Comparison of ENCODE assay signal across 25 cellular contexts in genomic region chr1:51071291-51071690, GRCh38. TPM values are rescaled to one million over a fixed set of nuclear protein-coding genes. Genes with fewer than 3 reads are reported as not detected.
DNase-seq lines count a peak whose midpoint lies in the region; ATAC-seq, FAIRE-seq and TF ChIP-seq lines count a peak whose summit lies in the region.
"Had no signal": no experiment of that assay in that cellular context is flagged by ENCODE, and none has a peak within 500 bp of the region (broad histone marks: within the 10 kb centered on the region; RNA-seq: fewer than 3 reads in every experiment).

No MANE protein-coding gene starts in this region.

- TF ChIP-seq CTCF in bronchial epithelial cell (IDR thresholded peaks at IDR 0.05; ENCODE audit: insufficient read depth, low read length, severe bottlenecking) (no peak), keratinocyte (optimal IDR thresholded peaks at IDR 0.05 in 1 of 3, IDR thresholded peaks at IDR 0.05 in 1 of 3, conservative IDR thresholded peaks at IDR 0.05 in 1 of 3; ENCODE audit: extremely low read depth in 1 of 3, insufficient read depth in 2 of 3, low read length in 3 of 3) (no peak)

- 22 to 25% methylated on average over 4 of the region's 4 CpGs for WGBS in GM23248 (ENCODE audit: low coverage in 1 of 2, low lambda C conversion rate in 2 of 2, missing lambda C conversion rate in 2 of 2), 2 experiments

- no peak overlapping the region for H3K9ac ChIP-seq in GM23248
- no peak overlapping the region for H3K9ac ChIP-seq in keratinocyte (ENCODE audit: control insufficient read depth, extremely low read depth, insufficient read depth, low read length)
- H3K9ac ChIP-seq: BLaER1 had no signal

- H3F3A ChIP-seq in GM23248 (ENCODE audit: insufficient read depth): peaks cover 21% of the 10 kb centered on the region

- H3K9me2 ChIP-seq in GM23248 (ENCODE audit: insufficient read depth): no peaks in the 10 kb centered on the region

- no peak overlapping the region for H2AFZ ChIP-seq in GM23248
- no peak overlapping the region for H2AFZ ChIP-seq in keratinocyte (ENCODE audit: control insufficient read depth, low read length)

- FAIRE-seq in bronchial epithelial cell (lab: Jason Lieb, UNC) (no peak), keratinocyte (lab: Jason Lieb, UNC) (no peak)
- FAIRE-seq: HepG2, K562 had no signal

- no peak overlapping the region for H3K4me3 Mint-ChIP-seq in activated naive CD8-positive, alpha-beta T cell treated with anti-CD3 and anti-CD28 coated beads, Interleukin-2, amount 50 U/mL, for 24 hours
- H3K4me3 Mint-ChIP-seq: CD4-positive, alpha-beta T cell had no signal

- H3K9me3 ChIP-seq in GM23248 (ENCODE audit: low read depth) (no peaks in the 10 kb centered on the region), keratinocyte (ENCODE audit: control insufficient read depth, low read depth, low read length) (no peaks in the 10 kb centered on the region)
- H3K9me3 ChIP-seq: BLaER1, MG63 had no signal

- no peak overlapping the region for H3K27ac Mint-ChIP-seq in activated naive CD8-positive, alpha-beta T cell treated with anti-CD3 and anti-CD28 coated beads, Interleukin-2, amount 50 U/mL, for 24 hours
- H3K27ac Mint-ChIP-seq: CD4-positive, alpha-beta T cell had no signal

- dilution Hi-C loops in keratinocyte (cut with MboI; ENCODE audit: extremely low pct_ligation_motif_present, low sequenced_read_pairs): no loop called here

- no peaks in the 10 kb centered on the region for H3K9me3 Mint-ChIP-seq in activated naive CD8-positive, alpha-beta T cell treated with anti-CD3 and anti-CD28 coated beads, Interleukin-2, amount 50 U/mL, for 24 hours
- H3K9me3 Mint-ChIP-seq: CD4-positive, alpha-beta T cell had no signal

- H3K4me1 ChIP-seq in GM23248 (ENCODE audit: insufficient read depth) (peaks cover 16% of the 10 kb centered on the region), keratinocyte (ENCODE audit: control insufficient read depth, extremely low read depth, insufficient read depth, low read length) (peaks cover 28% of the 10 kb centered on the region)
- H3K4me1 ChIP-seq: BLaER1 had no signal

- H3K4me2 ChIP-seq in GM23248 (ENCODE audit: unreplicated experiment): peak overlapping the region; percentile 46
- H3K4me2 ChIP-seq in keratinocyte (ENCODE audit: control insufficient read depth, extremely low read depth, insufficient read depth, low read depth, low read length): peak overlapping the region; percentile 52
- H3K4me2 ChIP-seq: BLaER1 had no signal

- no peaks in the 10 kb centered on the region for H3K36me3 Mint-ChIP-seq in activated naive CD8-positive, alpha-beta T cell treated with anti-CD3 and anti-CD28 coated beads, Interleukin-2, amount 50 U/mL, for 24 hours (ENCODE audit: low read depth)

- H3K79me2 ChIP-seq in GM23248 (ENCODE audit: insufficient read depth): no peaks in the 10 kb centered on the region
- H3K79me2 ChIP-seq in keratinocyte (ENCODE audit: control insufficient read depth, insufficient read depth, low read length): no peaks in the 10 kb centered on the region

- H3K4me1 Mint-ChIP-seq in activated naive CD8-positive, alpha-beta T cell treated with anti-CD3 and anti-CD28 coated beads, Interleukin-2, amount 50 U/mL, for 24 hours: no peaks in the 10 kb centered on the region

- ATAC-seq in activated naive CD8-positive, alpha-beta T cell treated with anti-CD3 and anti-CD28 coated beads, Interleukin-2, amount 50 U/mL, for 24 hours: no peak
- no peak for ATAC-seq in GM19328 (IDR thresholded peaks at IDR 0.05; ENCODE audit: unreplicated experiment)

- in situ Hi-C loops in GM23248 (cut with MboI): no loop called here

- no peaks in the 10 kb centered on the region for H3K9me1 ChIP-seq in keratinocyte (ENCODE audit: control insufficient read depth, extremely low read depth, insufficient read depth, low read length)

- no peaks in the 10 kb centered on the region for H4K20me1 ChIP-seq in GM23248 (ENCODE audit: insufficient read depth)
- no peaks in the 10 kb centered on the region for H4K20me1 ChIP-seq in keratinocyte (ENCODE audit: control insufficient read depth, extremely low read depth, insufficient read depth, low read length)
- H4K20me1 ChIP-seq: BLaER1 had no signal

- H3K4me3 ChIP-seq in GM23248: no peak overlapping the region
- H3K4me3 ChIP-seq in bronchial epithelial cell (ENCODE audit: low read depth, low read length): no peak overlapping the region
- peak overlapping the region in 1 of 3 experiments; percentile 27 for H3K4me3 ChIP-seq in keratinocyte (ENCODE audit: control insufficient read depth in 2 of 3, extremely low read depth in 1 of 3, insufficient read depth in 2 of 3, low read depth in 1 of 3, low read length in 3 of 3)
- H3K4me3 ChIP-seq: BLaER1, K562, MG63, SK-N-MC had no signal

- peaks cover 16% of the 10 kb centered on the region for H3K27me3 Mint-ChIP-seq in activated naive CD8-positive, alpha-beta T cell treated with anti-CD3 and anti-CD28 coated beads, Interleukin-2, amount 50 U/mL, for 24 hours

- DNase-seq in GM23248: peak; percentile 15
- peak; percentile 16 for DNase-seq in HT1080 (ENCODE audit: low read depth)
- DNase-seq in bronchial epithelial cell (ENCODE audit: low read depth): peak; percentile 55
- DNase-seq in keratinocyte (ENCODE audit: low read depth, low spot score): no peak
- DNase-seq in stimulated activated CD4-positive, alpha-beta T cell treated with anti-CD3 and anti-CD28 coated beads, Interleukin-4, amount 100 ng/mL, for 4 hours: no peak
- DNase-seq in activated naive CD8-positive, alpha-beta T cell treated with anti-CD3 and anti-CD28 coated beads, Interleukin-2, amount 50 U/mL, for 24 hours: no peak
- DNase-seq: CD4-positive, alpha-beta T cell; COR-L47; DMS79; GOT3; MG63; NCI-H1417; NCI-H2081 treated with DMSO at 0.1 percent for 48 hours; NCI-H446 treated with DMSO at 0.1 percent for 48 hours; NCI-H526 treated with DMSO at 0.1 percent for 48 hours; OCI-M1; SHP77 had no signal

- H3K27ac ChIP-seq in GM23248 (no peak overlapping the region), keratinocyte (ENCODE audit: control insufficient read depth, insufficient read depth, low read length) (no peak overlapping the region)
- H3K27ac ChIP-seq: BLaER1, SK-N-MC had no signal

- no peaks in the 10 kb centered on the region for H3K36me3 ChIP-seq in GM23248 (ENCODE audit: low read depth)
- no peaks in the 10 kb centered on the region for H3K36me3 ChIP-seq in bronchial epithelial cell (ENCODE audit: control insufficient read depth, insufficient read depth, low read length)
- no peaks in the 10 kb centered on the region for H3K36me3 ChIP-seq in keratinocyte (ENCODE audit: control insufficient read depth in 2 of 2, extremely low read depth in 1 of 2, insufficient read depth in 2 of 2, low read length in 2 of 2)
- H3K36me3 ChIP-seq: BLaER1, MG63 had no signal

- peaks cover 5% of the 10 kb centered on the region for H3K27me3 ChIP-seq in GM23248 (replicated peaks; ENCODE audit: insufficient read depth)
- no peaks in the 10 kb centered on the region for H3K27me3 ChIP-seq in bronchial epithelial cell (ENCODE audit: control insufficient read depth, insufficient read depth, low read length)
- no peaks in the 10 kb centered on the region for H3K27me3 ChIP-seq in keratinocyte (ENCODE audit: control insufficient read depth, extremely low read depth, insufficient read depth, low read length)
- H3K27me3 ChIP-seq: BLaER1, MG63 had no signal

RNA-seq across cellular contexts. Expression of gene C1orf185, which starts 30.7 kb away (rescaled TPM):
- not detected in 2 replicates for total RNA-seq in GM23248 (2014; rRNA removed; shearing (Covaris generic))
- not detected in 2 replicates for polyA plus RNA-seq in GM23248 (2016; fragmentation: Nextera tagmentation; extraction: Ambion mirVana)
- not detected in 2 replicates for total RNA-seq in HT1080 (2014; rRNA removed; shearing (Covaris generic))
- not detected in 2 replicates for polyA plus RNA-seq in HT1080 (2015; cell fraction: cytosol; rRNA removed)
- not detected in 2 replicates for polyA plus RNA-seq in HT1080 (2015; cell fraction: nucleus; rRNA removed)
- total RNA-seq in bronchial epithelial cell: not detected in 2 replicates
- not detected in 3 replicates for polyA plus RNA-seq in keratinocyte
- not detected for polyA plus RNA-seq in keratinocyte (2011; ENCODE audit: low read depth)
- polyA plus RNA-seq in keratinocyte (2011; cell fraction: cytosol; rRNA removed): not detected in 2 replicates
- polyA plus RNA-seq in keratinocyte (2011; cell fraction: nucleus; rRNA removed): not detected in 2 replicates
- polyA plus RNA-seq in keratinocyte (2012; ENCODE audit: low replicate concordance): not detected in 2 replicates
- polyA minus RNA-seq in keratinocyte: not detected in 3 replicates
- not detected for polyA minus RNA-seq in keratinocyte (2011; cell fraction: cytosol; rRNA and poly(A)+ RNA removed)
- polyA minus RNA-seq in keratinocyte (2011; cell fraction: nucleus; rRNA and poly(A)+ RNA removed): not detected in 2 replicates
- total RNA-seq: A673; CD4-positive, alpha-beta T cell; HepG2; K562; LHCN-M2; RPMI7951 had no signal
- polyA plus RNA-seq: HepG2, K562 had no signal

Comparison
In these comparisons a context has a peak if more than half of its experiments do, and no peak if none do; other contexts are left out.
1. DNase-seq: peak in GM23248 (single experiment), HT1080 (single experiment) and bronchial epithelial cell (single experiment); none in keratinocyte (single experiment), stimulated activated CD4-positive, alpha-beta T cell treated with anti-CD3 and anti-CD28 coated beads, Interleukin-4, amount 100 ng/mL, for 4 hours (0 of 2) and activated naive CD8-positive, alpha-beta T cell treated with anti-CD3 and anti-CD28 coated beads, Interleukin-2, amount 50 U/mL, for 24 hours (single experiment).